8 cellular contexts compared by ENCODE assay signal in the genomic region with DNA sequence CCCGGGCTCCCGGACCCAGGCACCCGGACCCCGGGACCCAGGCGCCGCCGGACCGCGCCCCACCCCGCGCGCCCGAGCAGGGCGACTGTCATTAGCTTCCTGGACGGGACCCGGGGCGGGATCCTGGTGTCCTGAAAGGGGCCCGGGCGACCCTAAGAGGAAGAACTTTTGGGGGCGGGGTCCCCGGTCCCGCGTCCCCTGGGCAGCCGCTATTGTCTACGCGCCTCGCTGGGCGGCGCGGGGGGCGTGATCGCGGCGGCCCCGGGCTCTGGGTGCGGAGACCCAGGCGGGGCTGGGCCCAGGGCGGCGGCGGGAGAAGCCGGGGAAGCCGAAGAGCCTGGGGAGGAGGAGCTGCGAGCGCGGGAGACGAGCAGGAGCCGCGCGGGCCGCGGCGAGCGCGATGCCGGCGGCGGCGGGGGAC. TPM values are rescaled to one million over a fixed set of nuclear protein-coding genes. Genes with fewer than 3 reads are reported as not detected.
DNase-seq lines count a peak whose midpoint lies in the region; ATAC-seq and TF ChIP-seq lines count a peak whose summit lies in the region.

No MANE protein-coding gene starts in this region.

- no peaks in the 10 kb centered on the region for H3K9me3 ChIP-seq in muscle layer of colon (ENCODE audit: low read length)

- no peaks in the 10 kb centered on the region for H3K36me3 ChIP-seq in muscle layer of colon (ENCODE audit: insufficient read depth, low read length)

- TF ChIP-seq CTCF in dorsolateral prefrontal cortex (IDR thresholded peaks at IDR 0.05 in 54 of 56, conservative IDR thresholded peaks at IDR 0.05 in 2 of 56; ENCODE audit: low read depth in 1 of 56, partially characterized antibody in 56 of 56) = no peak

- intact Hi-C loops in dorsolateral prefrontal cortex (cut with DNase I) = loop anchor here in 1 of 2 donors (5.0 kb wide), 2 partner anchors 86 to 216 kb away; a partner anchor contains a TSS

- DNase-seq in AG20443 (ENCODE audit: low spot score) = peak; percentile 66
- peak; percentile 35 for DNase-seq in HuH-7.5 (ENCODE audit: low spot score)
- DNase-seq in dorsolateral prefrontal cortex = peak in 1 of 10 donors; percentile 46
- DNase-seq in NCI-H774 (lab: John Stamatoyannopoulos, UW) = no peak
- DNase-seq in cerebellum (ENCODE audit: low spot score) = no peak

- H3K27me3 ChIP-seq in dorsolateral prefrontal cortex (peaks cover 0 to 8% (median 0%) of the 10 kb centered on the region in 45 donors), muscle layer of colon (ENCODE audit: control insufficient read depth in 1 of 2, insufficient read depth in 2 of 2, low read length in 2 of 2) (peaks cover 6 to 29% of the 10 kb centered on the region in 2 donors)

- no peak for ATAC-seq in GM19395 (IDR thresholded peaks at IDR 0.05; ENCODE audit: unreplicated experiment)
- no peak for ATAC-seq in GM21528 (IDR thresholded peaks at IDR 0.05; ENCODE audit: low FRiP score, unreplicated experiment)

- H3K27ac ChIP-seq in dorsolateral prefrontal cortex = peak overlapping the region in 45 of 59 donors; percentile 7 to 88 (median 76)
- H3K27ac ChIP-seq in muscle layer of colon (ENCODE audit: low read depth, low read length) = no peak overlapping the region

- H3K9ac ChIP-seq in muscle layer of colon (ENCODE audit: low read length) = no peak overlapping the region

- H3K4me1 ChIP-seq in muscle layer of colon (ENCODE audit: insufficient read depth, low read length) = no peaks in the 10 kb centered on the region

- peak overlapping the region; percentile 52 to 81 (median 67) for H3K4me3 ChIP-seq in dorsolateral prefrontal cortex
- peak overlapping the region; percentile 50 to 56 for H3K4me3 ChIP-seq in muscle layer of colon (ENCODE audit: low read depth in 1 of 2, low read length in 2 of 2)

RNA-seq across cellular contexts. Expression of a gene that starts 0.5 kb away (rescaled TPM):
- total RNA-seq in dorsolateral prefrontal cortex (10 to 100 TPM in 93 of 120 experiments, 1 to 10 TPM in 27; 3.5 to 29.0 (median 14.0) TPM), cerebellum (19.3 TPM)

Comparison
In these comparisons a context has a peak if more than half of its experiments do, and no peak if none do; other contexts are left out.
1. DNase-seq: peak in AG20443 (single experiment) and HuH-7.5 (single experiment); none in NCI-H774 (single experiment) and cerebellum (single experiment).